ENCODE assay signal across 31 cellular contexts in the genomic region with DNA sequence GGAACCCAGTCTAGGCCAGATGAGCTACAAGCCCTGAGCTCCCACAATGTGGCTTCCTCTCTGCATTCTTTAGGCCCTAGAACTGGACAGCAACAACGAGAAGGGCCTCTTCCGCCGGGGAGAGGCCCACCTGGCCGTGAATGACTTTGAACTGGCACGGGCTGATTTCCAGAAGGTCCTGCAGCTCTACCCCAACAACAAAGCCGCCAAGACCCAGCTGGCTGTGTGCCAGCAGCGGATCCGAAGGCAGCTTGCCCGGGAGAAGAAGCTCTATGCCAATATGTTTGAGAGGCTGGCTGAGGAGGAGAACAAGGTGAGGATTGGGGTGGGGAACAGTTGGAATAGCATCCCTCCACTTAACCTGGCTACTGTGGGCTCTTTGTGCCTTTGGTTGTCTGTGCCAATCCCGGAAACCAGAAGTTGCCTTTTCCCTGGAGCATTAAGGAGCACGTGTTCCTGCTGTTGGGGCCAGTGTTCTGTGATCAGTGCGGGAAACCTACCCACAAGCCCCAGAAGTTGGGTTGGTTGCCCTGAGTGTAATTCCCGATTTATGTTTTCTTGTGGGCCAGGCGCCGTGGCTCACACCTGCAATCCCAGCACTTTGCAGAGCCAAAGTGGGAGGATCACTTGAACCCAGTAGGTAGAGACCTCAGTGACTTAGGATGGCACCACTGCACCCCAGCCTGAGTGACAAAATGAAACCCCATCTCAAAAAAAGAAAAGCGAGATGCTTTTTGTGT. TPM values are rescaled to one million over a fixed set of nuclear protein-coding genes. Genes with fewer than 3 reads are reported as not detected.
DNase-seq lines count a peak whose midpoint lies in the region; ATAC-seq and TF ChIP-seq lines count a peak whose summit lies in the region.
"Had no signal": no experiment of that assay in that cellular context is flagged by ENCODE, and none has a peak within 500 bp of the region (broad histone marks: within the 10 kb centered on the region; RNA-seq: fewer than 3 reads in every experiment).

No MANE protein-coding gene starts in this region.

- H3K27ac ChIP-seq in breast epithelium, result peak overlapping the region; percentile 64 to 72
- peak overlapping the region; percentile 97 for H3K27ac ChIP-seq in VCaP
- H3K27ac ChIP-seq in esophagus (ENCODE audit: low read depth in 2 of 2, low read length in 1 of 2), result peak overlapping the region; percentile 58 to 66
- H3K27ac ChIP-seq in thyroid gland, result peak overlapping the region in 2 of 3 donors; percentile 31 to 42
- H3K27ac ChIP-seq in WERI-Rb-1, result no peak overlapping the region
- no peak overlapping the region for H3K27ac ChIP-seq in osteoblast (ENCODE audit: low read depth, low read length)
- H3K27ac ChIP-seq: upper lobe of right lung had no signal

- H3K27me3 Mint-ChIP-seq in MCF 10A (ENCODE audit: insufficient read depth, unreplicated experiment), result no peaks in the 10 kb centered on the region
- H3K27me3 Mint-ChIP-seq: activated CD4-positive, alpha-beta T cell treated with anti-CD3 and anti-CD28 coated beads, Interleukin-2, amount 10 ng/mL, durations not matched to agents 7 days and 5 days; activated naive CD4-positive, alpha-beta T cell treated with anti-CD3 and anti-CD28 coated beads, Interleukin-2, amount 10 ng/mL, durations not matched to agents 7 days and 5 days had no signal

- H3K4me1 Mint-ChIP-seq in MCF 10A (ENCODE audit: insufficient read depth, unreplicated experiment), result peaks cover 11% of the 10 kb centered on the region

- H2AFZ ChIP-seq in osteoblast (ENCODE audit: low read length), result no peak overlapping the region

- peaks cover 21% of the 10 kb centered on the region for H3K79me2 ChIP-seq in osteoblast (ENCODE audit: insufficient read depth, low read length)

- H3K4me2 ChIP-seq in osteoblast (ENCODE audit: insufficient read depth, low read length), result no peak overlapping the region

- H3K9me3 ChIP-seq in breast epithelium, result no peaks in the 10 kb centered on the region
- no peaks in the 10 kb centered on the region for H3K9me3 ChIP-seq in esophagus (ENCODE audit: control insufficient read depth in 2 of 2, insufficient read depth in 1 of 2, low read depth in 1 of 2, low read length in 1 of 2)
- H3K9me3 ChIP-seq in thyroid gland, result no peaks in the 10 kb centered on the region
- no peaks in the 10 kb centered on the region for H3K9me3 ChIP-seq in WERI-Rb-1 (ENCODE audit: severe bottlenecking)
- H3K9me3 ChIP-seq in osteoblast (ENCODE audit: low read depth, low read length), result no peaks in the 10 kb centered on the region
- H3K9me3 ChIP-seq: upper lobe of right lung had no signal

- WGBS in esophagus, 2 donors, result 49 to 54% methylated on average over 16 of the region's 16 CpGs
- 52 to 60% methylated on average over 15 to 16 of the region's 16 CpGs for WGBS in thyroid gland, 2 donors

- H3K4me1 ChIP-seq in breast epithelium (peaks cover 4 to 21% of the 10 kb centered on the region in 2 donors), esophagus (ENCODE audit: control insufficient read depth in 2 of 2, insufficient read depth in 2 of 2, low read length in 1 of 2) (peaks cover 0 to 24% of the 10 kb centered on the region in 2 donors), thyroid gland (peaks cover 38 to 50% of the 10 kb centered on the region in 2 donors), osteoblast (ENCODE audit: insufficient read depth, low read length) (peaks cover 30% of the 10 kb centered on the region)

- TF ChIP-seq POLR2A in breast epithelium (IDR thresholded peaks at IDR 0.05) (no peak), thyroid gland (IDR thresholded peaks at IDR 0.05) (no peak)

- H3K4me3 ChIP-seq in breast epithelium, result no peak overlapping the region
- no peak overlapping the region for H3K4me3 ChIP-seq in esophagus (ENCODE audit: low read depth in 1 of 2, low read length in 2 of 2)
- no peak overlapping the region for H3K4me3 ChIP-seq in thyroid gland (replicated peaks in 1 of 3)
- no peak overlapping the region for H3K4me3 ChIP-seq in WERI-Rb-1 (ENCODE audit: low read depth, low read length)
- H3K4me3 ChIP-seq in osteoblast (ENCODE audit: insufficient read depth, low read length), result no peak overlapping the region
- H3K4me3 ChIP-seq: upper lobe of right lung had no signal

- H3K9me3 Mint-ChIP-seq in MCF 10A (ENCODE audit: unreplicated experiment), result no peaks in the 10 kb centered on the region
- H3K9me3 Mint-ChIP-seq: activated CD4-positive, alpha-beta T cell treated with anti-CD3 and anti-CD28 coated beads, Interleukin-2, amount 10 ng/mL, durations not matched to agents 7 days and 5 days; activated naive CD4-positive, alpha-beta T cell treated with anti-CD3 and anti-CD28 coated beads, Interleukin-2, amount 10 ng/mL, durations not matched to agents 7 days and 5 days; nephron had no signal

- no TSS peak for BruUV-seq in MCF 10A (replicated peaks; lab: Mats Ljungman, UMichigan)

- CTCF ChIA-PET in MCF 10A (lab: Yijun Ruan, JAX), result interaction anchor here (0.6 to 3.8 kb wide), 3 partner anchors 12 to 1778 kb away, joined by 3 to 26 read pairs (median 4); a partner anchor contains a TSS

- H3K27me3 ChIP-seq in breast epithelium (no peaks in the 10 kb centered on the region), esophagus (ENCODE audit: control insufficient read depth in 1 of 2, insufficient read depth in 2 of 2, low read length in 2 of 2) (no peaks in the 10 kb centered on the region), thyroid gland (no peaks in the 10 kb centered on the region), WERI-Rb-1 (ENCODE audit: insufficient read depth, low read depth, severe bottlenecking) (no peaks in the 10 kb centered on the region), osteoblast (ENCODE audit: insufficient read depth, low read length) (no peaks in the 10 kb centered on the region)
- H3K27me3 ChIP-seq: upper lobe of right lung had no signal

- POLR2A ChIA-PET in MCF 10A (lab: Yijun Ruan, JAX), result interaction anchor here (8.2 kb wide), 1 partner anchor 11 kb away, joined by 128 read pairs; a partner anchor contains a TSS

- ATAC-seq in GM19328 (IDR thresholded peaks at IDR 0.05; ENCODE audit: unreplicated experiment), result no peak
- ATAC-seq: PC-3, upper lobe of right lung had no signal

- no peak overlapping the region for H3K27ac Mint-ChIP-seq in MCF 10A (ENCODE audit: low read depth, unreplicated experiment)
- H3K27ac Mint-ChIP-seq: activated CD4-positive, alpha-beta T cell treated with anti-CD3 and anti-CD28 coated beads, Interleukin-2, amount 10 ng/mL, durations not matched to agents 7 days and 5 days; nephron had no signal

- H4K20me1 ChIP-seq in osteoblast (ENCODE audit: insufficient read depth, low read length), result peaks cover 17% of the 10 kb centered on the region

- DNase-seq in breast epithelium (ENCODE audit: low spot score in 2 of 2) (no peak), MCF 10A (ENCODE audit: unreplicated experiment) (no peak), thyroid gland (peak; percentile 77 to 78), WERI-Rb-1 (no peak), osteoblast (ENCODE audit: insufficient read length, low spot score, missing footprints) (no peak)
- DNase-seq: activated CD4-positive, alpha-beta T cell treated with anti-CD3 and anti-CD28 coated beads, Interleukin-2, amount 10 ng/mL, durations not matched to agents 7 days and 5 days; activated naive CD4-positive, alpha-beta T cell treated with anti-CD3 and anti-CD28 coated beads, Interleukin-2, amount 10 ng/mL, durations not matched to agents 7 days and 5 days; activated T-cell treated with anti-CD3 and anti-CD28 coated beads, Interleukin-2, amount 50 U/mL, for 48 hours; COR-L47; DND-41; HCEC 1CT; NCI-H1105 treated with DMSO at 0.1 percent for 48 hours; NCI-H2081 treated with DMSO at 0.1 percent for 48 hours; NCI-H510A treated with DMSO at 0.1 percent for 48 hours; NK-92 treated with Interleukin-12 subunit alpha and Interleukin-12 subunit beta, amount 100 ng/mL, for 24 hours; PC-3; small intestine; stimulated activated CD4-positive, alpha-beta T cell treated with anti-CD3 and anti-CD28 coated beads, Interleukin-2, amount 100 ng/mL, for 24 hours; T-helper 9 cell; upper lobe of right lung had no signal

- peaks cover 96% of the 10 kb centered on the region for H3K36me3 Mint-ChIP-seq in MCF 10A (ENCODE audit: insufficient read depth, unreplicated experiment)

- intact Hi-C loops in breast epithelium (cut with DNase I; ENCODE audit: low total_unique reads), result no loop called here
- intact Hi-C loops in MCF 10A (cut with micrococcal nuclease), result no loop called here
- intact Hi-C loops in thyroid gland (cut with DNase I), result no loop called here

- no peak for TF ChIP-seq CTCF in breast epithelium (IDR thresholded peaks at IDR 0.05)
- TF ChIP-seq CTCF in MCF 10A (IDR thresholded peaks at IDR 0.05; ENCODE audit: unreplicated experiment), result no peak
- no peak for TF ChIP-seq CTCF in VCaP (conservative IDR thresholded peaks at IDR 0.05)
- no peak for TF ChIP-seq CTCF in thyroid gland (IDR thresholded peaks at IDR 0.05)
- no peak for TF ChIP-seq CTCF in WERI-Rb-1 (IDR thresholded peaks at IDR 0.05; ENCODE audit: low read depth, low read length)
- TF ChIP-seq CTCF in osteoblast (IDR thresholded peaks at IDR 0.05; ENCODE audit: extremely low read depth, low read depth, low read length), result no peak

- peaks cover 5% of the 10 kb centered on the region for H3K36me3 ChIP-seq in breast epithelium
- H3K36me3 ChIP-seq in esophagus (ENCODE audit: control insufficient read depth in 2 of 2, insufficient read depth in 2 of 2, low read length in 1 of 2), result peaks cover 39 to 50% of the 10 kb centered on the region in 2 donors
- peaks cover 51 to 61% of the 10 kb centered on the region in 2 donors for H3K36me3 ChIP-seq in thyroid gland
- H3K36me3 ChIP-seq in WERI-Rb-1, result peaks cover 92% of the 10 kb centered on the region
- H3K36me3 ChIP-seq in osteoblast (ENCODE audit: insufficient read depth, low read length), result peaks cover 71% of the 10 kb centered on the region

- H3K4me3 Mint-ChIP-seq in MCF 10A (ENCODE audit: unreplicated experiment), result no peak overlapping the region
- H3K4me3 Mint-ChIP-seq: activated CD4-positive, alpha-beta T cell treated with anti-CD3 and anti-CD28 coated beads, Interleukin-2, amount 10 ng/mL, durations not matched to agents 7 days and 5 days; activated naive CD4-positive, alpha-beta T cell treated with anti-CD3 and anti-CD28 coated beads, Interleukin-2, amount 10 ng/mL, durations not matched to agents 7 days and 5 days; nephron had no signal

RNA-seq across cellular contexts. Expression of a gene that starts 6.4 kb away (rescaled TPM):
- total RNA-seq in breast epithelium, result 10 to 100 TPM; 30.4 to 70.8 (median 50.1) TPM
- total RNA-seq in MCF 10A (2022), result 79.1 and 94.5 TPM in 2 replicates
- 10 to 100 TPM; 42.0 to 56.6 TPM for polyA plus RNA-seq in esophagus
- total RNA-seq in thyroid gland, result 10 to 100 TPM; 43.5 to 69.9 (median 47.0) TPM
- total RNA-seq in osteoblast, result 14.4 and 17.4 TPM in 2 replicates

RNA-seq across cellular contexts. Expression of a gene that starts 11.3 kb away (rescaled TPM):
- total RNA-seq in breast epithelium, result 10 to 100 TPM; 22.2 to 48.9 (median 35.1) TPM
- 26.5 and 28.1 TPM in 2 replicates for total RNA-seq in MCF 10A (2022)
- 10 to 100 TPM; 19.9 to 31.2 TPM for polyA plus RNA-seq in esophagus
- total RNA-seq in thyroid gland, result 10 to 100 TPM; 40.6 to 87.9 (median 64.7) TPM
- total RNA-seq in osteoblast, result 20.6 TPM in 2 replicates

RNA-seq across cellular contexts. Expression of a gene that starts 33.6 kb away (rescaled TPM):
- 1 to 10 TPM in 2 of 3 donors, under 1 TPM in 1; 0.16 to 1.6 (median 1.2) TPM for total RNA-seq in breast epithelium
- total RNA-seq in MCF 10A (2022), result not detected in 2 replicates
- under 1 TPM; 0.47 to 0.67 TPM for polyA plus RNA-seq in esophagus
- total RNA-seq in thyroid gland, result 1 to 10 TPM in 3 of 4 donors, under 1 TPM in 1; 0.88 to 2.1 (median 1.2) TPM
- 0.59 TPM in 1 of 2 replicates, not detected in the other for total RNA-seq in osteoblast
- total RNA-seq: activated CD4-positive, alpha-beta T cell treated with anti-CD3 and anti-CD28 coated beads, Interleukin-2, amount 10 ng/mL, durations not matched to agents 7 days and 5 days; HT-29; M059J; osteocyte; PC-3; renal cortical epithelial cell had no signal
- polyA plus RNA-seq: BJ had no signal

RNA-seq across cellular contexts. Expression of a gene that starts 55.6 kb away (rescaled TPM):
- total RNA-seq in breast epithelium (not detected), MCF 10A (2022) (not detected in 2 replicates), thyroid gland (not detected), osteoblast (not detected in 2 replicates)
- not detected for polyA plus RNA-seq in esophagus
- total RNA-seq: lower leg skin, M059J, mucosa of gallbladder, osteocyte, PC-3, renal cortical epithelial cell, upper lobe of right lung had no signal
- polyA plus RNA-seq: BJ had no signal

Comparison
In these comparisons a context has a peak if more than half of its experiments do, and no peak if none do; other contexts are left out.
1. DNase-seq: peak in thyroid gland (2 of 2); none in breast epithelium (0 of 2), MCF 10A (single experiment), WERI-Rb-1 (single experiment) and osteoblast (single experiment).
2. H3K27ac ChIP-seq: peak in breast epithelium (2 of 2), VCaP (single experiment), esophagus (2 of 2) and thyroid gland (2 of 3); none in WERI-Rb-1 (single experiment) and osteoblast (single experiment).